In the genomic region with DNA sequence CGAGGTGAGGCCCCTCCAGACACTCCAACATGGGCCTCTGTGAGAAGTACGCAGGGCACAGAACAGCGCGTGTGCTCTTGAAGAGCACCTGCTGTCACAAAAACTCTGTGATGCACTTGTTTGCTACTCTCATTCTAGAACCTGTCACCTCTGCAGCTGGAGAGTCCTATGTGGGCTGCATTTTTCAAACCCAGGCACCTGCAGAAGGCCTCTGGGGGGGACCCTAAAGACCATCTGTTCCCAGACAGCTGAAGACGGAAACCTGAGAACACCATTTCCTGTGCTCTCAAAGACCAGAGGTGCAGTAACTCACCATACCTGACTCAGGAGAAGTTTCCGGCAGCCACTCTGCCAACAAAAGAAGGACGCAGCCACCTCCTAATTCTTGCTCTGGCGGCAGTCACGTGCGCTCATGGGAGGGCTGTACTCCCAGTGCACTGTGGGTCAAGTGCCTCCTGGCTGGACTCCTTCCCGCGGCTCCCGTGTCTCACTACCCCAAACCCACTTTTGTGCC, we compare ENCODE assay signal across 8 cellular contexts. TPM values are rescaled to one million over a fixed set of nuclear protein-coding genes. Genes with fewer than 3 reads are reported as not detected.
DNase-seq lines count a peak whose midpoint lies in the region; ATAC-seq and TF ChIP-seq lines count a peak whose summit lies in the region.

No MANE protein-coding gene starts in this region.

- peak overlapping the region; percentile 95 for H3K27ac Mint-ChIP-seq in activated CD4-positive, alpha-beta memory T cell treated with anti-CD3 and anti-CD28 coated beads for 36 hours
- H3K27ac Mint-ChIP-seq in Calu3 (ENCODE audit: unreplicated experiment), result no peak overlapping the region

- H3K27me3 Mint-ChIP-seq in activated CD4-positive, alpha-beta memory T cell treated with anti-CD3 and anti-CD28 coated beads for 36 hours, result no peaks in the 10 kb centered on the region
- no peaks in the 10 kb centered on the region for H3K27me3 Mint-ChIP-seq in Calu3 (ENCODE audit: unreplicated experiment)

- peaks cover 82% of the 10 kb centered on the region for H3K4me1 Mint-ChIP-seq in activated CD4-positive, alpha-beta memory T cell treated with anti-CD3 and anti-CD28 coated beads for 36 hours (ENCODE audit: low read depth)
- H3K4me1 Mint-ChIP-seq in Calu3 (ENCODE audit: low read depth, unreplicated experiment), result peaks cover 7% of the 10 kb centered on the region

- no TSS peak for BruUV-seq in Calu3 (replicated peaks; lab: Mats Ljungman, UMichigan)

- H3K4me3 Mint-ChIP-seq in activated CD4-positive, alpha-beta memory T cell treated with anti-CD3 and anti-CD28 coated beads for 36 hours, result peak overlapping the region; percentile 40
- H3K4me3 Mint-ChIP-seq in Calu3 (ENCODE audit: low read depth, unreplicated experiment), result no peak overlapping the region

- peaks cover 23% of the 10 kb centered on the region for H3K36me3 Mint-ChIP-seq in activated CD4-positive, alpha-beta memory T cell treated with anti-CD3 and anti-CD28 coated beads for 36 hours
- peaks cover 17% of the 10 kb centered on the region for H3K36me3 Mint-ChIP-seq in Calu3 (ENCODE audit: insufficient read depth, unreplicated experiment)

- POLR2A ChIA-PET in activated CD4-positive, alpha-beta memory T cell treated with anti-CD3 and anti-CD28 coated beads for 36 hours (lab: Charles Lee), result no interaction called here

- intact Hi-C loops in activated CD4-positive, alpha-beta memory T cell treated with anti-CD3 and anti-CD28 coated beads for 36 hours (cut with micrococcal nuclease), result loop anchor here (5.0 to 10.0 kb wide), 2 partner anchors 123 to 265 kb away; partner anchors contain the start of genes HSD11B1L and MICOS13
- intact Hi-C loops in Right ventricle myocardium inferior (cut with DNase I) (loop anchor here (5.0 to 10.0 kb wide), 2 partner anchors 43 to 125 kb away; no protein-coding TSS in a partner anchor), Calu3 (cut with micrococcal nuclease; ENCODE audit: unreplicated experiment) (no loop called here)

- CTCF ChIA-PET in activated CD4-positive, alpha-beta memory T cell treated with anti-CD3 and anti-CD28 coated beads for 36 hours (lab: Charles Lee), result interaction anchor here (1.5 to 3.2 kb wide), 4 partner anchors 12 to 146 kb away, joined by 6 to 29 read pairs (median 12); partner anchors contain the start of gene NRTN
- CTCF ChIA-PET in Calu3 (lab: Charles Lee), result no interaction called here

- TF ChIP-seq CTCF in Calu3 (IDR thresholded peaks at IDR 0.05; ENCODE audit: unreplicated experiment), result no peak

- H3K9me3 Mint-ChIP-seq in activated CD4-positive, alpha-beta memory T cell treated with anti-CD3 and anti-CD28 coated beads for 36 hours, result no peaks in the 10 kb centered on the region
- H3K9me3 Mint-ChIP-seq in Calu3 (ENCODE audit: low read depth, unreplicated experiment), result no peaks in the 10 kb centered on the region

- peak; percentile 85 for DNase-seq in NCI-H2029 treated with DMSO at 0.1 percent for 48 hours (lab: John Stamatoyannopoulos, UW)
- peak; percentile 70 for DNase-seq in activated CD4-positive, alpha-beta memory T cell treated with anti-CD3 and anti-CD28 coated beads for 36 hours
- DNase-seq in Right ventricle myocardium inferior (ENCODE audit: missing footprints), result no peak
- DNase-seq in stimulated activated CD8-positive, alpha-beta memory T cell treated with anti-CD3 and anti-CD28 coated beads, Interleukin-4, amount 100 ng/mL, for 48 hours, result peak; percentile 47
- no peak for DNase-seq in ecto neural progenitor cell (ENCODE audit: low spot score)
- no peak for DNase-seq in Calu3

- ATAC-seq in Right ventricle myocardium inferior (peak; percentile 20), GM19324 (IDR thresholded peaks at IDR 0.05; ENCODE audit: low FRiP score, unreplicated experiment) (no peak), esophagus mucosa (no peak)

RNA-seq across cellular contexts. Expression of gene RANBP3, which starts 28.1 kb away (rescaled TPM):
- 10 to 100 TPM; 78.1 to 81.3 TPM for total RNA-seq in activated CD4-positive, alpha-beta memory T cell treated with anti-CD3 and anti-CD28 coated beads for 36 hours
- total RNA-seq in Right ventricle myocardium inferior (65.6 TPM), esophagus mucosa (49.6 TPM), Calu3 (2022) (57.0 and 58.4 TPM in 2 replicates)

RNA-seq across cellular contexts. Expression of gene CAPS, which starts 35.8 kb away (rescaled TPM):
- total RNA-seq in activated CD4-positive, alpha-beta memory T cell treated with anti-CD3 and anti-CD28 coated beads for 36 hours, result 1 to 10 TPM; 3.7 to 3.9 TPM
- total RNA-seq in Right ventricle myocardium inferior (3.8 TPM), esophagus mucosa (2.7 TPM), Calu3 (2022) (39.9 and 45.7 TPM in 2 replicates)

RNA-seq across cellular contexts. Expression of gene VMAC, which starts 45.2 kb away (rescaled TPM):
- 1 to 10 TPM; 2.9 to 3.3 TPM for total RNA-seq in activated CD4-positive, alpha-beta memory T cell treated with anti-CD3 and anti-CD28 coated beads for 36 hours
- total RNA-seq in Right ventricle myocardium inferior, result 1.6 TPM
- total RNA-seq in esophagus mucosa, result 4.1 TPM
- 4.3 and 5.5 TPM in 2 replicates for total RNA-seq in Calu3 (2022)

RNA-seq across cellular contexts. Expression of gene NDUFA11, which starts 46.3 kb away (rescaled TPM):
- 100 to 1,000 TPM; 224 to 226 TPM for total RNA-seq in activated CD4-positive, alpha-beta memory T cell treated with anti-CD3 and anti-CD28 coated beads for 36 hours
- total RNA-seq in Right ventricle myocardium inferior (571 TPM), esophagus mucosa (217 TPM), Calu3 (2022) (133 and 143 TPM in 2 replicates)

Comparison
In these comparisons a context has a peak if more than half of its experiments do, and no peak if none do; other contexts are left out.
1. DNase-seq: peak in NCI-H2029 treated with DMSO at 0.1 percent for 48 hours (single experiment), activated CD4-positive, alpha-beta memory T cell treated with anti-CD3 and anti-CD28 coated beads for 36 hours (single experiment) and stimulated activated CD8-positive, alpha-beta memory T cell treated with anti-CD3 and anti-CD28 coated beads, Interleukin-4, amount 100 ng/mL, for 48 hours (single experiment); none in Right ventricle myocardium inferior (single experiment), ecto neural progenitor cell (single experiment) and Calu3 (single experiment).